Comparison of ENCODE assay signal across 19 cellular contexts in genomic region chr18:79718126-79718525, GRCh38. TPM values are rescaled to one million over a fixed set of nuclear protein-coding genes. Genes with fewer than 3 reads are reported as not detected.
DNase-seq lines count a peak whose midpoint lies in the region; ATAC-seq and TF ChIP-seq lines count a peak whose summit lies in the region.
"Had no signal": no experiment of that assay in that cellular context is flagged by ENCODE, and none has a peak within 500 bp of the region (broad histone marks: within the 10 kb centered on the region; RNA-seq: fewer than 3 reads in every experiment).

No MANE protein-coding gene starts in this region.

- no peak overlapping the region for H3K9ac ChIP-seq in mesendoderm (ENCODE audit: low read length)

- no peak overlapping the region for H2BK15ac ChIP-seq in mesendoderm (replicated peaks; ENCODE audit: low read depth)

- H2BK120ac ChIP-seq in mesendoderm (ENCODE audit: low read depth, low read length): no peak overlapping the region

- H2BK5ac ChIP-seq in mesendoderm (ENCODE audit: low read length): no peak overlapping the region

- TF ChIP-seq CTCF in glutamatergic neuron (IDR thresholded peaks at IDR 0.05; ENCODE audit: partially characterized antibody, unreplicated experiment): no peak

- no CpG with 5 or more reads among the region's 17 CpGs for WGBS in mesendoderm (ENCODE audit: extremely low coverage, insufficient coverage, low lambda C conversion rate)

- no peak overlapping the region for H3K27ac ChIP-seq in mesendoderm (ENCODE audit: low read depth, low read length)

- DNase-seq in Right ventricle myocardium superior (peak; percentile 32), left cardiac atrium (no peak), glutamatergic neuron (no peak), mesendoderm (no peak), NCI-H1417 treated with DMSO at 0.1 percent for 48 hours (lab: John Stamatoyannopoulos, UW) (no peak), mesenteric fat pad (ENCODE audit: low spot score) (no peak)
- DNase-seq: ACHN; BE2C; C1 segment of cervical spinal cord; CD4-positive, CD25-positive, alpha-beta regulatory T cell; COR-L47; DMS153; DMS79; GDM1; HCEC 1CT had no signal

- no peak overlapping the region for H3K4me3 Mint-ChIP-seq in activated T-helper 17 cell treated with anti-CD3 and anti-CD28 coated beads, Interleukin-2, amount 50 U/mL, for 72 hours
- no peak overlapping the region for H3K4me3 Mint-ChIP-seq in glutamatergic neuron (ENCODE audit: unreplicated experiment)
- H3K4me3 Mint-ChIP-seq: CD4-positive, CD25-positive, alpha-beta regulatory T cell; CD8-positive, alpha-beta memory T cell; GM23338; IgD-negative memory B cell had no signal

- no peak overlapping the region for H3K18ac ChIP-seq in mesendoderm (ENCODE audit: low read length)

- no peak overlapping the region for H4K5ac ChIP-seq in mesendoderm (ENCODE audit: low read length)

- H3K23ac ChIP-seq in mesendoderm (ENCODE audit: low read length): no peak overlapping the region

- H3K4me1 ChIP-seq in mesendoderm (ENCODE audit: control insufficient read depth, low read depth, low read length): no peaks in the 10 kb centered on the region
- H3K4me1 ChIP-seq: BE2C had no signal

- no peaks in the 10 kb centered on the region for H3K27me3 ChIP-seq in mesendoderm (ENCODE audit: insufficient read depth, low read length, poor library complexity)
- H3K27me3 ChIP-seq: BE2C had no signal

- H3K79me2 ChIP-seq in mesendoderm (ENCODE audit: control insufficient read depth, insufficient read depth, low read length): no peaks in the 10 kb centered on the region

- intact Hi-C loops in Right ventricle myocardium superior (cut with DNase I) (no loop called here), left cardiac atrium (cut with DNase I) (no loop called here)

- no peaks in the 10 kb centered on the region for H3K27me3 Mint-ChIP-seq in activated T-helper 17 cell treated with anti-CD3 and anti-CD28 coated beads, Interleukin-2, amount 50 U/mL, for 72 hours
- H3K27me3 Mint-ChIP-seq in glutamatergic neuron (ENCODE audit: unreplicated experiment): peaks cover 11% of the 10 kb centered on the region
- H3K27me3 Mint-ChIP-seq: CD4-positive, CD25-positive, alpha-beta regulatory T cell; IgD-negative memory B cell had no signal

- no peak overlapping the region for H4K8ac ChIP-seq in mesendoderm (ENCODE audit: low read depth, low read length)

- H2AK5ac ChIP-seq in mesendoderm (ENCODE audit: low read length): no peak overlapping the region

- no peak overlapping the region for H3K4me2 ChIP-seq in mesendoderm (ENCODE audit: low read length)
- H3K4me2 ChIP-seq: GM23338 had no signal

- no peak overlapping the region for H3K4me3 ChIP-seq in mesendoderm (ENCODE audit: low read length)
- H3K4me3 ChIP-seq: GM23338 had no signal

- H3K79me1 ChIP-seq in mesendoderm (ENCODE audit: low read length): no peaks in the 10 kb centered on the region

- peaks cover 5% of the 10 kb centered on the region for H3K9me3 Mint-ChIP-seq in activated T-helper 17 cell treated with anti-CD3 and anti-CD28 coated beads, Interleukin-2, amount 50 U/mL, for 72 hours
- H3K9me3 Mint-ChIP-seq in glutamatergic neuron (ENCODE audit: unreplicated experiment): peaks cover 13% of the 10 kb centered on the region
- H3K9me3 Mint-ChIP-seq: CD8-positive, alpha-beta memory T cell; GM23338; IgD-negative memory B cell had no signal

- peaks cover 79% of the 10 kb centered on the region for H3K36me3 Mint-ChIP-seq in activated T-helper 17 cell treated with anti-CD3 and anti-CD28 coated beads, Interleukin-2, amount 50 U/mL, for 72 hours (ENCODE audit: low read depth)
- H3K36me3 Mint-ChIP-seq in glutamatergic neuron (ENCODE audit: unreplicated experiment): peaks cover 24% of the 10 kb centered on the region

- peak overlapping the region; percentile 28 for H3K27ac Mint-ChIP-seq in activated T-helper 17 cell treated with anti-CD3 and anti-CD28 coated beads, Interleukin-2, amount 50 U/mL, for 72 hours
- peak overlapping the region; percentile 55 for H3K27ac Mint-ChIP-seq in glutamatergic neuron (ENCODE audit: unreplicated experiment)
- H3K27ac Mint-ChIP-seq: CD8-positive, alpha-beta memory T cell; GM23338; IgD-negative memory B cell had no signal

- ATAC-seq in Right ventricle myocardium superior (ENCODE audit: poor library complexity) (no peak), left cardiac atrium (no peak)
- no peak for ATAC-seq in activated T-helper 17 cell treated with anti-CD3 and anti-CD28 coated beads, Interleukin-2, amount 50 U/mL, for 72 hours (replicated peaks)
- ATAC-seq: GM23338 had no signal

- peaks cover 14% of the 10 kb centered on the region for H3K36me3 ChIP-seq in mesendoderm (ENCODE audit: control insufficient read depth, insufficient read depth, low read length)
- H3K36me3 ChIP-seq: BE2C had no signal

- no peak overlapping the region for H3K4ac ChIP-seq in mesendoderm (ENCODE audit: low read depth, low read length)

- no peaks in the 10 kb centered on the region for H3K4me1 Mint-ChIP-seq in activated T-helper 17 cell treated with anti-CD3 and anti-CD28 coated beads, Interleukin-2, amount 50 U/mL, for 72 hours
- no peaks in the 10 kb centered on the region for H3K4me1 Mint-ChIP-seq in glutamatergic neuron (ENCODE audit: low read depth, unreplicated experiment)
- H3K4me1 Mint-ChIP-seq: GM23338, IgD-negative memory B cell had no signal

- no peak overlapping the region for H3K56ac ChIP-seq in mesendoderm (ENCODE audit: low read length)

RNA-seq across cellular contexts. Expression of gene CTDP1, which starts 38.5 kb away (rescaled TPM):
- total RNA-seq in Right ventricle myocardium superior (8.7 TPM), left cardiac atrium (10 to 100 TPM in 1 of 2 donors, 1 to 10 TPM in 1; 9.7 to 11.7 TPM), glutamatergic neuron (ENCODE audit: unreplicated experiment) (34.8 TPM), mesenteric fat pad (20.8 TPM)
- total RNA-seq in activated T-helper 17 cell treated with anti-CD3 and anti-CD28 coated beads, Interleukin-2, amount 50 U/mL, for 72 hours: 10 to 100 TPM; 38.8 to 48.5 TPM
- 19.0 TPM for polyA plus RNA-seq in mesendoderm (2013, experiment 1 of 2)
- polyA plus RNA-seq in mesendoderm (2013, experiment 2 of 2): 19.0 TPM
